In the genomic region with DNA sequence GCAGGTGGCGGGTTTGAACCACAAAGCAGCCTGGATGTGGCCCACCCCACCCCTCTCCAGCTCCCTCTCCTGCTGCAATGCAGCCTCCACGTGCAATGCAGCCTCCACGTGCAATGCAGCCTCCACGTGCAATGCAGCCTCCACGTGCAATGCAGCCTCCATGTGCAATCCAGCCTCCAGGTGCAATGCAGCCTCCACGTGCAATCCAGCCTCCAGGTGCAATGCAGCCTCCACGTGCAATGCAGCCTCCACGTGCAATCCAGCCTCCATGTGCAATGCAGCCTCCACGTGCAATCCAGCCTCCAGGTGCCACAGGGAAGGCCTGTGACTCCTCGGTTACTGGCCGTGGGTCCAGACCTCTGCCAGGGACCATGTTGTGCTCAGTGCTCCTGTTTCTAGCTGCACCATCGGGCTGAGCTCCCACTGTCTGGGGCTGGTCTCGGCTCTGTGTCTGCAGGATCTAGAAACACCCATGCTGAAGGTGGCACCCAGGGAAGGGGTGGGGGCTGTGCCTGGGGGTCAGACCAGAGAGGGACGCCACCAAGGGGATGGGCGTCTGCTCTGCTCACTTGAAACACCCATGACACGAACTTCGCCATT, we compare ENCODE assay signal across 22 cellular contexts. TPM values are rescaled to one million over a fixed set of nuclear protein-coding genes. Genes with fewer than 3 reads are reported as not detected.
DNase-seq lines count a peak whose midpoint lies in the region; ATAC-seq, FAIRE-seq and TF ChIP-seq lines count a peak whose summit lies in the region.
"Had no signal": no experiment of that assay in that cellular context is flagged by ENCODE, and none has a peak within 500 bp of the region (broad histone marks: within the 10 kb centered on the region; RNA-seq: fewer than 3 reads in every experiment).

No MANE protein-coding gene starts in this region.

- POLR2A ChIA-PET in HepG2 (lab: Yijun Ruan, JAX), result no interaction called here

- no peak for ATAC-seq in RWPE2 (ENCODE audit: low read depth)
- no peak for ATAC-seq in HepG2
- ATAC-seq in upper lobe of right lung, result no peak
- no peak for ATAC-seq in HG02642 (IDR thresholded peaks at IDR 0.05; ENCODE audit: poor library complexity, unreplicated experiment)

- H2AFZ ChIP-seq in HepG2 (ENCODE audit: low read length), result no peak overlapping the region

- no peaks in the 10 kb centered on the region for H3K36me3 ChIP-seq in RWPE2 (ENCODE audit: low read depth)
- no peaks in the 10 kb centered on the region for H3K36me3 ChIP-seq in HepG2 (replicated peaks in 1 of 2; ENCODE audit: control insufficient read depth in 1 of 2, insufficient read depth in 2 of 2, low read length in 2 of 2)
- no peaks in the 10 kb centered on the region for H3K36me3 ChIP-seq in upper lobe of right lung

- in situ Hi-C loops in HepG2 (cut with HindIII; ENCODE audit: extremely low pct_ligation_motif_present, low pct_unique_long_range_greater_than_20kb), result loop anchor here (5.0 kb wide), 1 partner anchor 39 kb away; no protein-coding TSS in a partner anchor

- CTCF ChIA-PET in HepG2 (lab: Yijun Ruan, JAX; ENCODE audit: low intra/inter-chr PET ratio, low total read pairs), result no interaction called here

- no TSS peak for BruUV-seq in HepG2 (replicated peaks; lab: Mats Ljungman, UMichigan)

- H3K4me2 ChIP-seq in HepG2 (ENCODE audit: low read depth, low read length), result no peak overlapping the region

- no peaks in the 10 kb centered on the region for H3K9me3 ChIP-seq in RWPE2 (ENCODE audit: severe bottlenecking)
- no peaks in the 10 kb centered on the region for H3K9me3 ChIP-seq in HepG2 (ENCODE audit: low read length)
- no peaks in the 10 kb centered on the region for H3K9me3 ChIP-seq in upper lobe of right lung
- H3K9me3 ChIP-seq: SJSA1 had no signal

- no peaks in the 10 kb centered on the region for H3K79me2 ChIP-seq in HepG2 (ENCODE audit: insufficient read depth, low read length)

- TF ChIP-seq CTCF in RWPE2 (IDR thresholded peaks at IDR 0.05; ENCODE audit: poor library complexity, severe bottlenecking) (no peak), HepG2 (CRISPR knock-in tag; IDR thresholded peaks at IDR 0.05) (no peak), upper lobe of right lung (IDR thresholded peaks at IDR 0.05) (no peak)

- TF ChIP-seq POLR2A in HepG2 (IDR thresholded peaks at IDR 0.05; ENCODE audit: insufficient read depth in 1 of 2, low read depth in 2 of 2, low read length in 2 of 2), result no peak

- no peak overlapping the region for H3K9ac ChIP-seq in HepG2 (ENCODE audit: insufficient read depth, low read depth, low read length)

- peak; percentile 8 for DNase-seq in activated CD8-positive, alpha-beta memory T cell treated with anti-CD3 and anti-CD28 coated beads, Interleukin-2, amount 50 U/mL, for 4 hours
- DNase-seq in activated CD8-positive, alpha-beta memory T cell treated with anti-CD3 and anti-CD28 coated beads for 24 hours, result no peak
- DNase-seq in RWPE2 (ENCODE audit: low spot score) (peak; percentile 23), HepG2 (ENCODE audit: low spot score) (no peak), upper lobe of right lung (peak; percentile 19), NCI-H1930 (lab: John Stamatoyannopoulos, UW) (no peak)
- DNase-seq: 8988T, DMS53, EL, GF-D8, KBM-7, NCI-H1092, NCI-H1436, NCI-H2029, NCI-H226, NCI-H510A treated with DMSO at 0.1 percent for 48 hours, NCI-H748 treated with DMSO at 0.1 percent for 48 hours had no signal

- 78% methylated on average over 9 of the region's 17 CpGs for WGBS in HepG2 (ENCODE audit: low lambda C conversion rate)

- H3K27ac ChIP-seq in RWPE2 (ENCODE audit: poor library complexity, severe bottlenecking) (no peak overlapping the region), HepG2 (ENCODE audit: extremely low read length, insufficient read depth, low read length) (no peak overlapping the region), upper lobe of right lung (no peak overlapping the region)
- H3K27ac ChIP-seq: C4-2B, RWPE1, SJSA1 had no signal

- intact Hi-C loops in HepG2 (cut with micrococcal nuclease; ENCODE audit: unreplicated experiment) (no loop called here), upper lobe of right lung (cut with DNase I) (no loop called here)

- FAIRE-seq in HepG2 (lab: Jason Lieb, UNC), result no peak
- FAIRE-seq: D721Med had no signal

- H3K4me1 ChIP-seq in RWPE2 (ENCODE audit: insufficient read depth, poor library complexity, severe bottlenecking), result no peaks in the 10 kb centered on the region
- peaks cover 53% of the 10 kb centered on the region for H3K4me1 ChIP-seq in HepG2 (ENCODE audit: insufficient read depth, low read length)
- no peaks in the 10 kb centered on the region for H3K4me1 ChIP-seq in upper lobe of right lung
- H3K4me1 ChIP-seq: SJSA1 had no signal

- TF ChIP-seq RAD21 in HepG2 (CRISPR knock-in tag; IDR thresholded peaks at IDR 0.05), result no peak

- TF ChIP-seq EP300 in HepG2 (IDR thresholded peaks at IDR 0.05; ENCODE audit: low read depth in 2 of 2, low read length in 2 of 2) (no peak), HepG2 (CRISPR knock-in tag; IDR thresholded peaks at IDR 0.05; ENCODE audit: borderline replicate concordance) (no peak)

- H3K27me3 ChIP-seq in RWPE2 (ENCODE audit: insufficient read depth, poor library complexity, severe bottlenecking) (peaks cover 17% of the 10 kb centered on the region), HepG2 (ENCODE audit: control insufficient read depth in 1 of 2, insufficient read depth in 2 of 2, low read length in 2 of 2) (peaks cover 0 to 10% of the 10 kb centered on the region in 2 experiments; a peak in 2 of 5 replicates), upper lobe of right lung (peaks cover 6% of the 10 kb centered on the region)

- no peaks in the 10 kb centered on the region for H4K20me1 ChIP-seq in HepG2 (ENCODE audit: insufficient read depth, low read length)

- H3K4me3 ChIP-seq in RWPE2 (ENCODE audit: severe bottlenecking) (no peak overlapping the region), HepG2 (replicated peaks in 1 of 3; ENCODE audit: insufficient read depth in 1 of 3, low read depth in 2 of 3, low read length in 3 of 3) (no peak overlapping the region), upper lobe of right lung (no peak overlapping the region)
- H3K4me3 ChIP-seq: SJSA1 had no signal

TF ChIP-seq in HepG2, 621 proteins besides CTCF, POLR2A, EP300 and RAD21:
- TF ChIP-seq, protein P1, sequence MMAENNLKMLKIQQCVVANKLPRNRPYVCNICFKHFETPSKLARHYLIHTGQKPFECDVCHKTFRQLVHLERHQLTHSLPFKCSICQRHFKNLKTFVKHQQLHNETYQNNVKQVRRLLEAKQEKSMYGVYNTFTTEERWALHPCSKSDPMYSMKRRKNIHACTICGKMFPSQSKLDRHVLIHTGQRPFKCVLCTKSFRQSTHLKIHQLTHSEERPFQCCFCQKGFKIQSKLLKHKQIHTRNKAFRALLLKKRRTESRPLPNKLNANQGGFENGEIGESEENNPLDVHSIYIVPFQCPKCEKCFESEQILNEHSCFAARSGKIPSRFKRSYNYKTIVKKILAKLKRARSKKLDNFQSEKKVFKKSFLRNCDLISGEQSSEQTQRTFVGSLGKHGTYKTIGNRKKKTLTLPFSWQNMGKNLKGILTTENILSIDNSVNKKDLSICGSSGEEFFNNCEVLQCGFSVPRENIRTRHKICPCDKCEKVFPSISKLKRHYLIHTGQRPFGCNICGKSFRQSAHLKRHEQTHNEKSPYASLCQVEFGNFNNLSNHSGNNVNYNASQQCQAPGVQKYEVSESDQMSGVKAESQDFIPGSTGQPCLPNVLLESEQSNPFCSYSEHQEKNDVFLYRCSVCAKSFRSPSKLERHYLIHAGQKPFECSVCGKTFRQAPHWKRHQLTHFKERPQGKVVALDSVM (CRISPR knock-in tag; IDR thresholded peaks at IDR 0.05), result peak; percentile 91
- no peak for TF ChIP-seq ZNF550 (CRISPR knock-in tag; IDR thresholded peaks at IDR 0.05; ENCODE audit: borderline replicate concordance)
- TF ChIP-seq, protein P2, sequence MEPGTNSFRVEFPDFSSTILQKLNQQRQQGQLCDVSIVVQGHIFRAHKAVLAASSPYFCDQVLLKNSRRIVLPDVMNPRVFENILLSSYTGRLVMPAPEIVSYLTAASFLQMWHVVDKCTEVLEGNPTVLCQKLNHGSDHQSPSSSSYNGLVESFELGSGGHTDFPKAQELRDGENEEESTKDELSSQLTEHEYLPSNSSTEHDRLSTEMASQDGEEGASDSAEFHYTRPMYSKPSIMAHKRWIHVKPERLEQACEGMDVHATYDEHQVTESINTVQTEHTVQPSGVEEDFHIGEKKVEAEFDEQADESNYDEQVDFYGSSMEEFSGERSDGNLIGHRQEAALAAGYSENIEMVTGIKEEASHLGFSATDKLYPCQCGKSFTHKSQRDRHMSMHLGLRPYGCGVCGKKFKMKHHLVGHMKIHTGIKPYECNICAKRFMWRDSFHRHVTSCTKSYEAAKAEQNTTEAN (CRISPR knock-in tag; conservative IDR thresholded peaks at IDR 0.05), result peak; percentile 94
- no peak for TF ChIP-seq SETDB1 (CRISPR knock-in tag; IDR thresholded peaks at IDR 0.05; ENCODE audit: borderline replicate concordance)
- TF ChIP-seq ZMYM3 (CRISPR knock-in tag; IDR thresholded peaks at IDR 0.05), result peak; percentile 60

RNA-seq across cellular contexts. Expression of a gene that starts 11.9 kb away (rescaled TPM):
- 3.9 and 4.8 TPM in 2 replicates for total RNA-seq in HepG2 (2016; rRNA removed; fragmentation: Illumina TruSeq; extraction: Trizol)
- total RNA-seq in HepG2 (2016; cell fraction: cytosol; rRNA removed; fragmentation: Illumina TruSeq; extraction: Trizol; ENCODE audit: low read depth), result 0.97 and 1.1 TPM in 2 replicates
- total RNA-seq in HepG2 (2016; cell fraction: insoluble cytoplasmic fraction; rRNA removed; fragmentation: Illumina TruSeq; extraction: Trizol), result 3.1 and 4.8 TPM in 2 replicates
- total RNA-seq in HepG2 (2016; cell fraction: membrane; rRNA removed; fragmentation: Illumina TruSeq; extraction: Trizol), result 3.5 and 4.4 TPM in 2 replicates
- total RNA-seq in HepG2 (2016; cell fraction: nucleus; rRNA removed; fragmentation: Illumina TruSeq; extraction: Trizol), result 5.2 and 5.7 TPM in 2 replicates
- polyA plus RNA-seq in HepG2 (2011; rRNA removed), result 16.5 and 24.3 TPM in 2 replicates
- 17.5 and 19.8 TPM in 2 replicates for polyA plus RNA-seq in HepG2 (2011; cell fraction: cytosol; rRNA removed)
- 25.9 and 31.8 TPM in 2 replicates for polyA plus RNA-seq in HepG2 (2011; cell fraction: nucleus; rRNA removed)
- polyA plus RNA-seq in HepG2 (2012), result 24.1 and 27.1 TPM in 2 replicates
- polyA plus RNA-seq in HepG2 (2016; cell fraction: cytosol; fragmentation: Illumina TruSeq; extraction: Trizol; ENCODE audit: low read depth), result 0.99 and 1.3 TPM in 2 replicates
- 4.4 and 5.5 TPM in 2 replicates for polyA plus RNA-seq in HepG2 (2016; cell fraction: insoluble cytoplasmic fraction; fragmentation: Illumina TruSeq; extraction: Trizol; ENCODE audit: low read depth)
- 2.9 and 3.4 TPM in 2 replicates for polyA plus RNA-seq in HepG2 (2016; cell fraction: membrane; fragmentation: Illumina TruSeq; extraction: Trizol; ENCODE audit: low read depth)
- polyA plus RNA-seq in HepG2 (2016; cell fraction: nucleus; fragmentation: Illumina TruSeq; extraction: Trizol; ENCODE audit: insufficient read depth, low read depth), result 10.0 TPM in 2 replicates
- 3.8 and 34.5 TPM in 2 replicates for polyA minus RNA-seq in HepG2 (2011; rRNA and poly(A)+ RNA removed; ENCODE audit: low replicate concordance)
- 16.0 and 20.9 TPM in 2 replicates for polyA minus RNA-seq in HepG2 (2011; cell fraction: cytosol; rRNA and poly(A)+ RNA removed)
- 10.4 and 13.4 TPM in 2 replicates for polyA minus RNA-seq in HepG2 (2011; cell fraction: nucleus; rRNA and poly(A)+ RNA removed)
- total RNA-seq in upper lobe of right lung, result 3.6 TPM

Comparison
In these comparisons a context has a peak if more than half of its experiments do, and no peak if none do; other contexts are left out.
1. DNase-seq: peak in activated CD8-positive, alpha-beta memory T cell treated with anti-CD3 and anti-CD28 coated beads, Interleukin-2, amount 50 U/mL, for 4 hours (single experiment), RWPE2 (single experiment) and upper lobe of right lung (single experiment); none in activated CD8-positive, alpha-beta memory T cell treated with anti-CD3 and anti-CD28 coated beads for 24 hours (single experiment), HepG2 (single experiment) and NCI-H1930 (0 of 2).